ENCODE assay signal across 26 cellular contexts in genomic region chr7:30207376-30207775, GRCh38.
"Had no signal": no experiment of that assay in that cellular context is flagged by ENCODE, and none has a peak within 500 bp of the region (broad histone marks: within the 10 kb centered on the region; RNA-seq: fewer than 3 reads in every experiment).

No MANE protein-coding gene starts in this region.

- ATAC-seq: activated CD4-positive, alpha-beta T cell treated with anti-CD3 and anti-CD28 coated beads for 36 hours; activated T-helper 17 cell treated with anti-CD3 and anti-CD28 coated beads, Interleukin-2, amount 50 U/mL, for 72 hours; T-cell had no signal

- H3K27ac ChIP-seq: cardiac muscle cell had no signal

- H3K36me3 Mint-ChIP-seq: brain, T-cell had no signal

- H3K36me3 ChIP-seq: cardiac muscle cell had no signal

- H3K4me3 Mint-ChIP-seq: activated CD4-positive, alpha-beta memory T cell treated with anti-CD3 and anti-CD28 coated beads, Interleukin-2, amount 10 ng/mL, durations not matched to agents 7 days and 5 days; activated CD4-positive, alpha-beta T cell treated with anti-CD3 and anti-CD28 coated beads for 36 hours; activated naive CD4-positive, alpha-beta T cell treated with anti-CD3 and anti-CD28 coated beads for 36 hours; activated naive CD8-positive, alpha-beta T cell; activated T-helper 17 cell treated with anti-CD3 and anti-CD28 coated beads, Interleukin-2, amount 50 U/mL, for 72 hours; brain; T-cell had no signal

- H3K27me3 Mint-ChIP-seq: activated CD4-positive, alpha-beta T cell treated with anti-CD3 and anti-CD28 coated beads for 36 hours; activated T-helper 17 cell treated with anti-CD3 and anti-CD28 coated beads, Interleukin-2, amount 50 U/mL, for 72 hours; brain; IgD-negative memory B cell had no signal

- H3K27me3 ChIP-seq: cardiac muscle cell had no signal

- DNase-seq: activated CD4-positive, alpha-beta memory T cell treated with anti-CD3 and anti-CD28 coated beads, Interleukin-2, amount 10 ng/mL, durations not matched to agents 7 days and 5 days; activated CD4-positive, alpha-beta T cell treated with anti-CD3 and anti-CD28 coated beads for 36 hours; activated CD4-positive, alpha-beta T cell treated with anti-CD3 and anti-CD28 coated beads, Interleukin-2, amount 50 U/mL, for 1 hour; activated gamma-delta T cell; activated naive CD4-positive, alpha-beta T cell treated with anti-CD3 and anti-CD28 coated beads for 36 hours; activated T-cell treated with anti-CD3 and anti-CD28 coated beads for 4 hours; activated T-cell treated with anti-CD3 and anti-CD28 coated beads, Interleukin-2, amount 50 U/mL, for 48 hours; amygdala; KG1; MV-4-11; NCI-H1092 treated with DMSO at 0.1 percent for 48 hours; NCI-H1417 treated with DMSO at 0.1 percent for 48 hours; NCI-H1694; NCI-H2029; NCI-H2107; NCI-H446; NCI-H774; SIG-M5; T-cell; T-helper 2 cell; T1000 had no signal

- H3K27ac Mint-ChIP-seq: activated CD4-positive, alpha-beta memory T cell treated with anti-CD3 and anti-CD28 coated beads, Interleukin-2, amount 10 ng/mL, durations not matched to agents 7 days and 5 days; activated CD4-positive, alpha-beta T cell treated with anti-CD3 and anti-CD28 coated beads for 36 hours; activated naive CD4-positive, alpha-beta T cell treated with anti-CD3 and anti-CD28 coated beads for 36 hours; activated naive CD8-positive, alpha-beta T cell; activated T-helper 17 cell treated with anti-CD3 and anti-CD28 coated beads, Interleukin-2, amount 50 U/mL, for 72 hours; IgD-negative memory B cell; T-cell had no signal

- H3K9me3 Mint-ChIP-seq: activated CD4-positive, alpha-beta memory T cell treated with anti-CD3 and anti-CD28 coated beads, Interleukin-2, amount 10 ng/mL, durations not matched to agents 7 days and 5 days; activated naive CD4-positive, alpha-beta T cell treated with anti-CD3 and anti-CD28 coated beads for 36 hours; activated T-helper 17 cell treated with anti-CD3 and anti-CD28 coated beads, Interleukin-2, amount 50 U/mL, for 72 hours; IgD-negative memory B cell; T-cell had no signal

- H3K4me1 Mint-ChIP-seq: activated CD4-positive, alpha-beta memory T cell treated with anti-CD3 and anti-CD28 coated beads, Interleukin-2, amount 10 ng/mL, durations not matched to agents 7 days and 5 days; activated CD4-positive, alpha-beta T cell treated with anti-CD3 and anti-CD28 coated beads for 36 hours; activated T-helper 17 cell treated with anti-CD3 and anti-CD28 coated beads, Interleukin-2, amount 50 U/mL, for 72 hours; T-cell had no signal

- H3K4me3 ChIP-seq: cardiac muscle cell had no signal
